Comparison of ENCODE assay signal across 15 cellular contexts in the genomic region with DNA sequence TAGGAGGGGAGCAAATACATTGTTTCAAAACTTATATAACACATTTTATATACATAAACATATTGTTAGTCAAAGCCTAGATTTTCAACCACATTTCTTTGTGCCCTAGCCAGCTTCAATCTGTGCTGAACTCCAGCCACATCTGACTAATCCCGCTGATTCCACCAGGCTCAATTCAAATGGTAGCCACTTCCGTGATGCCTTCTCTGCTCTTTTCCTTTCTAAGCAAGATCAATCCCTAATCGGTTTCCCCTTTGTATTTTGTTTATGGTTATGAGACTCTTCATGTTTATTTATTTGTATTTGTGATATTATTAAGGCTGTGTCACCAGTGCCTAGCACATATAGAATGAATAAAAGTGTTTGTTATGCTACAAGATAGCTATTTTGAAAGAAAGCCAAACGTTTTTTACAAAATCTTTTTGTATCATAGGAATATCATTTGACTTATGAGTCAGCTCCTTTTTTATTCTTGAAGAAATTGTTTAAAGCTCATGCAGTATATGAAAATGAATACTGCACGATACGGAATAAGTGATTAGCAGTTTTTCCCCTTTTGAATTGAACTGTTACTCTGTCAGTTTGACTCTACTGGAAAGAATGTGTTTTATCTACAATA.
DNase-seq lines count a peak whose midpoint lies in the region; ATAC-seq, FAIRE-seq and TF ChIP-seq lines count a peak whose summit lies in the region.
"Had no signal": no experiment of that assay in that cellular context is flagged by ENCODE, and none has a peak within 500 bp of the region (broad histone marks: within the 10 kb centered on the region; RNA-seq: fewer than 3 reads in every experiment).

No MANE protein-coding gene starts in this region.

- no peak for TF ChIP-seq POLR2A in right lobe of liver (IDR thresholded peaks at IDR 0.05)

- no peak overlapping the region for H3K27ac Mint-ChIP-seq in dendritic cell treated with granulocyte-macrophage colony-stimulating factor and Interleukin-4, amounts not matched to agents 40 ng/mL and 50 ng/mL, for 4 days
- peak overlapping the region in 2 of 3 experiments; percentile 45 to 69 for H3K27ac Mint-ChIP-seq in nephron
- H3K27ac Mint-ChIP-seq: T-helper 1 cell treated with Interleukin-12 subunit alpha and Interleukin-12 subunit beta and Interleukin-4 antibody, amounts not matched to agents 30 μg/mL and 1 μg/mL, for 36 hours had no signal

- ATAC-seq in right lobe of liver = no peak

- H3K4me3 ChIP-seq in MG63 (peak overlapping the region; percentile 1; the same call in 1 of the 2 replicates), small intestine (ENCODE audit: low read depth in 1 of 2, low read length in 2 of 2) (no peak overlapping the region), right lobe of liver (no peak overlapping the region)
- no peak overlapping the region for H3K4me3 ChIP-seq in effector memory CD4-positive, alpha-beta T cell (ENCODE audit: insufficient read depth, low read depth, low read length, poor library complexity, severe bottlenecking)
- H3K4me3 ChIP-seq: esophagus muscularis mucosa, PC-9 had no signal

- H3K27me3 ChIP-seq in MG63 (no peaks in the 10 kb centered on the region), small intestine (ENCODE audit: control insufficient read depth in 2 of 2, insufficient read depth in 2 of 2, low read length in 2 of 2) (no peaks in the 10 kb centered on the region), right lobe of liver (no peaks in the 10 kb centered on the region)
- no peaks in the 10 kb centered on the region for H3K27me3 ChIP-seq in effector memory CD4-positive, alpha-beta T cell (replicated peaks; ENCODE audit: control insufficient read depth, insufficient read depth, low read length, poor library complexity, severe bottlenecking)
- H3K27me3 ChIP-seq: esophagus muscularis mucosa had no signal

- no peak for TF ChIP-seq CTCF in nephron (IDR thresholded peaks at IDR 0.05; ENCODE audit: unreplicated experiment in 3 of 3)
- no peak for TF ChIP-seq CTCF in right lobe of liver (IDR thresholded peaks at IDR 0.05)

- peak overlapping the region; percentile 40 for H3K4me3 Mint-ChIP-seq in dendritic cell treated with granulocyte-macrophage colony-stimulating factor and Interleukin-4, amounts not matched to agents 40 ng/mL and 50 ng/mL, for 4 days
- no peak overlapping the region for H3K4me3 Mint-ChIP-seq in nephron
- H3K4me3 Mint-ChIP-seq: T-helper 1 cell treated with Interleukin-12 subunit alpha and Interleukin-12 subunit beta and Interleukin-4 antibody, amounts not matched to agents 30 μg/mL and 1 μg/mL, for 36 hours had no signal

- no peaks in the 10 kb centered on the region for H3K27me3 Mint-ChIP-seq in dendritic cell treated with granulocyte-macrophage colony-stimulating factor and Interleukin-4, amounts not matched to agents 40 ng/mL and 50 ng/mL, for 4 days
- no peaks in the 10 kb centered on the region for H3K27me3 Mint-ChIP-seq in nephron (ENCODE audit: low read depth)

- H3K27ac ChIP-seq in small intestine (ENCODE audit: low read depth in 1 of 2, low read length in 1 of 2) (no peak overlapping the region), right lobe of liver (no peak overlapping the region)
- H3K27ac ChIP-seq in effector memory CD4-positive, alpha-beta T cell (ENCODE audit: insufficient read depth, low read length, poor library complexity, severe bottlenecking) = no peak overlapping the region
- H3K27ac ChIP-seq: PC-9 had no signal

- 59 to 67% (median 66%) methylated on average over 6 of the region's 6 CpGs for WGBS in small intestine, 3 donors
- WGBS in right lobe of liver (ENCODE audit: insufficient coverage, low coverage, low lambda C conversion rate, missing lambda C conversion rate) = 60% methylated on average over 6 of the region's 6 CpGs

- no peaks in the 10 kb centered on the region for H3K9me3 ChIP-seq in MG63
- H3K9me3 ChIP-seq in small intestine (ENCODE audit: control insufficient read depth, low read depth) = no peaks in the 10 kb centered on the region
- H3K9me3 ChIP-seq in right lobe of liver = no peaks in the 10 kb centered on the region
- H3K9me3 ChIP-seq in effector memory CD4-positive, alpha-beta T cell (ENCODE audit: control insufficient read depth, low read length) = no peaks in the 10 kb centered on the region
- H3K9me3 ChIP-seq: esophagus muscularis mucosa had no signal

- H3K36me3 ChIP-seq in MG63 = no peaks in the 10 kb centered on the region
- no peaks in the 10 kb centered on the region for H3K36me3 ChIP-seq in small intestine (ENCODE audit: control insufficient read depth in 2 of 2, insufficient read depth in 2 of 2, low read length in 2 of 2)
- no peaks in the 10 kb centered on the region for H3K36me3 ChIP-seq in right lobe of liver
- no peaks in the 10 kb centered on the region for H3K36me3 ChIP-seq in effector memory CD4-positive, alpha-beta T cell (ENCODE audit: control insufficient read depth, insufficient read depth, low read length)
- H3K36me3 ChIP-seq: esophagus muscularis mucosa had no signal

- H3K36me3 Mint-ChIP-seq in dendritic cell treated with granulocyte-macrophage colony-stimulating factor and Interleukin-4, amounts not matched to agents 40 ng/mL and 50 ng/mL, for 4 days (ENCODE audit: low read depth) = no peaks in the 10 kb centered on the region
- H3K36me3 Mint-ChIP-seq in nephron (ENCODE audit: low read depth) = no peaks in the 10 kb centered on the region

- no peaks in the 10 kb centered on the region for H3K9me3 Mint-ChIP-seq in dendritic cell treated with granulocyte-macrophage colony-stimulating factor and Interleukin-4, amounts not matched to agents 40 ng/mL and 50 ng/mL, for 4 days
- no peaks in the 10 kb centered on the region for H3K9me3 Mint-ChIP-seq in nephron
- H3K9me3 Mint-ChIP-seq: T-helper 1 cell treated with Interleukin-12 subunit alpha and Interleukin-12 subunit beta and Interleukin-4 antibody, amounts not matched to agents 30 μg/mL and 1 μg/mL, for 36 hours had no signal

- no peak for FAIRE-seq in small intestine (lab: Jason Lieb, UNC)
- FAIRE-seq: G401.6 had no signal

- intact Hi-C loops in dendritic cell treated with granulocyte-macrophage colony-stimulating factor and Interleukin-4, amounts not matched to agents 40 ng/mL and 50 ng/mL, for 4 days (cut with micrococcal nuclease) = loop anchor here (5.0 kb wide), 2 partner anchors 47 to 48 kb away; no protein-coding TSS in a partner anchor
- intact Hi-C loops in right lobe of liver (cut with DNase I) = no loop called here

- H3K4me1 ChIP-seq in small intestine (ENCODE audit: control insufficient read depth in 2 of 2, insufficient read depth in 1 of 2, low read depth in 1 of 2, low read length in 1 of 2) = no peaks in the 10 kb centered on the region
- H3K4me1 ChIP-seq in right lobe of liver = peaks cover 0 to 31% (median 6%) of the 10 kb centered on the region in 4 donors
- H3K4me1 ChIP-seq in effector memory CD4-positive, alpha-beta T cell (ENCODE audit: control insufficient read depth, insufficient read depth, low read length, poor library complexity, severe bottlenecking) = no peaks in the 10 kb centered on the region

- peaks cover 48% of the 10 kb centered on the region for H3K4me1 Mint-ChIP-seq in dendritic cell treated with granulocyte-macrophage colony-stimulating factor and Interleukin-4, amounts not matched to agents 40 ng/mL and 50 ng/mL, for 4 days (ENCODE audit: low read depth)
- H3K4me1 Mint-ChIP-seq in nephron = peaks cover 52% of the 10 kb centered on the region

- DNase-seq in COLO829 (ENCODE audit: low spot score) (peak; percentile 28), MG63 (peak; percentile 86), small intestine (no peak), right lobe of liver (no peak), NCI-H510A (lab: John Stamatoyannopoulos, UW) (no peak)
- no peak for DNase-seq in effector memory CD4-positive, alpha-beta T cell
- DNase-seq: activated CD4-positive, alpha-beta T cell treated with anti-CD3 and anti-CD28 coated beads, Interleukin-2, amount 50 U/mL, for 1 hour; NCI-H1092 treated with DMSO at 0.1 percent for 48 hours; PC-9; stimulated activated naive CD4-positive, alpha-beta T cell had no signal

Comparison
In these comparisons a context has a peak if more than half of its experiments do, and no peak if none do; other contexts are left out.
1. DNase-seq: peak in COLO829 (single experiment) and MG63 (single experiment); none in small intestine (single experiment), right lobe of liver (0 of 3), effector memory CD4-positive, alpha-beta T cell (0 of 3) and NCI-H510A (single experiment).